Comparison of ENCODE assay signal across 8 cellular contexts in the genomic region with DNA sequence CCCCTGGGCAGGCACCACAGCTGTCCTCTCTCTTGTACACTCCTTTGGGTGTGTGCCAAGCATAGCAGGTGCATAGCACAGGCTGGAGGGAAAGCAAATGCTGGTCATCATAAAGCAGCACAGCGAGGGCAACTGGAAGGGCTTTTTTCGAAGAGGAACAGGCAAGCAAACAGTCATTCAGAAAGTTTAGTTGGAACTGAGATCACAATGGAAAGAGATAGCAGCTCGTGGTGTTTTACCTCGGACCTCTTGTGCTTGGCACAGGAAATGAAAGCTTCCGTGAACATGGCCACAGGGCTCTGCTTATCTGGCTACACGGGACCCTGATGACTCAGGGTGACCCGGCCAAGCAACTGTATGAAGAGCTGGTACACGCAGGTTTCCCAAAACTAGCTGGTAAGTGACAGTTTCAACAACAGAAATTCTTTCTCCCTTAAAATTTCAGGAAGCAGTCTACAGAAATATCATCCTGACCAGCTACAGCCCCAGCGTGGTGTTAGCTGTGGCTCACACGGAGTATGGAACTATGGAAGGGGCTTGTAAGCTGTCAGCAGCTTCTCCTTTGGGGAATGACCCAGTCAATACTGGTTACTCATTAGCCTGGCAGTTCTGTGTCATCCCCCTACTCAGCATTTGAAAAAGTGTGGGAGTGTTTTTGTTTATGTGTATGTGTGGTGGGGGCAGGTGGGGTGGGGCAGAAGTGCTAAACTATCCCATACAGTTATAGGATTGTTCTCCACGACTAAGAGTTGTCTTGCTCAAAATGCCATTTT. TPM values are rescaled to one million over a fixed set of nuclear protein-coding genes. Genes with fewer than 3 reads are reported as not detected.
DNase-seq lines count a peak whose midpoint lies in the region; ATAC-seq and TF ChIP-seq lines count a peak whose summit lies in the region.

No MANE protein-coding gene starts in this region.

- peak overlapping the region in 2 of 4 donors; percentile 27 to 45 for H3K4me3 ChIP-seq in esophagus squamous epithelium
- H3K4me3 ChIP-seq in smooth muscle cell, result peak overlapping the region; percentile 9
- H3K4me3 ChIP-seq in WERI-Rb-1 (ENCODE audit: low read depth, low read length), result no peak overlapping the region

- H3K9me3 ChIP-seq in esophagus squamous epithelium, result no peaks in the 10 kb centered on the region
- H3K9me3 ChIP-seq in smooth muscle cell (replicated peaks; ENCODE audit: low read depth), result no peaks in the 10 kb centered on the region
- no peaks in the 10 kb centered on the region for H3K9me3 ChIP-seq in WERI-Rb-1 (ENCODE audit: severe bottlenecking)

- no peaks in the 10 kb centered on the region for H3K27me3 ChIP-seq in esophagus squamous epithelium
- H3K27me3 ChIP-seq in smooth muscle cell (ENCODE audit: low read depth), result no peaks in the 10 kb centered on the region
- H3K27me3 ChIP-seq in WERI-Rb-1 (ENCODE audit: insufficient read depth, low read depth, severe bottlenecking), result no peaks in the 10 kb centered on the region

- H3K27ac ChIP-seq in esophagus squamous epithelium (peak overlapping the region in 3 of 4 donors; percentile 8 to 74 (median 73)), smooth muscle cell (ENCODE audit: low read depth) (no peak overlapping the region), WERI-Rb-1 (no peak overlapping the region)

- H2AFZ ChIP-seq in smooth muscle cell (ENCODE audit: low read depth), result no peak overlapping the region

- no peak for TF ChIP-seq POLR2A in esophagus squamous epithelium (IDR thresholded peaks at IDR 0.05)

- no peaks in the 10 kb centered on the region for H3F3A ChIP-seq in smooth muscle cell (ENCODE audit: low read depth)

- peak; percentile 17 for DNase-seq in activated gamma-delta T cell treated with Interleukin-2 at 50 U/mL for 16 hours
- no peak for DNase-seq in activated gamma-delta T cell (lab: John Stamatoyannopoulos, UW)
- peak; percentile 77 for DNase-seq in NCI-H146 (lab: John Stamatoyannopoulos, UW)
- DNase-seq in activated CD4-positive, alpha-beta T cell treated with anti-CD3 and anti-CD28 coated beads for 48 hours, result peak; percentile 80
- no peak for DNase-seq in esophagus squamous epithelium (lab: John Stamatoyannopoulos, UW)
- no peak for DNase-seq in smooth muscle cell (lab: John Stamatoyannopoulos, UW; ENCODE audit: unreplicated experiment)
- DNase-seq in WERI-Rb-1, result no peak

- H3K36me3 ChIP-seq in esophagus squamous epithelium (peaks cover 0 to 17% (median 0%) of the 10 kb centered on the region in 3 donors), smooth muscle cell (ENCODE audit: low read depth) (no peaks in the 10 kb centered on the region), WERI-Rb-1 (no peaks in the 10 kb centered on the region)

- no peak for TF ChIP-seq CTCF in esophagus squamous epithelium (IDR thresholded peaks at IDR 0.05)
- no peak for TF ChIP-seq CTCF in smooth muscle cell (IDR thresholded peaks at IDR 0.05; ENCODE audit: borderline replicate concordance, insufficient read depth, poor library complexity, severe bottlenecking)
- TF ChIP-seq CTCF in WERI-Rb-1 (IDR thresholded peaks at IDR 0.05; ENCODE audit: low read depth, low read length), result no peak

- 26 to 50% methylated on average over 10 to 11 of the region's 11 CpGs for WGBS in esophagus squamous epithelium, 2 donors
- 37% methylated on average over 11 of the region's 11 CpGs for WGBS in smooth muscle cell (ENCODE audit: low lambda C conversion rate)

- H3K9ac ChIP-seq in smooth muscle cell (ENCODE audit: low read depth), result no peak overlapping the region

- peaks cover 0 to 18% (median 0%) of the 10 kb centered on the region in 3 donors for H3K4me1 ChIP-seq in esophagus squamous epithelium
- peaks cover 13% of the 10 kb centered on the region for H3K4me1 ChIP-seq in smooth muscle cell (ENCODE audit: low read depth)

- intact Hi-C loops in esophagus squamous epithelium (cut with DNase I), result no loop called here

- H4K20me1 ChIP-seq in smooth muscle cell (ENCODE audit: low read depth), result no peaks in the 10 kb centered on the region

- peak overlapping the region; percentile 25 for H3K4me2 ChIP-seq in smooth muscle cell

- no peaks in the 10 kb centered on the region for H3K79me2 ChIP-seq in smooth muscle cell (ENCODE audit: low read depth)

- ATAC-seq in HG02943 (IDR thresholded peaks at IDR 0.05; ENCODE audit: low read depth, unreplicated experiment), result peak; percentile 91

RNA-seq across cellular contexts. Expression of gene POC5, which starts 48.1 kb away (rescaled TPM):
- 10 to 100 TPM in 2 of 4 donors, 1 to 10 TPM in 2; 1.9 to 16.9 (median 9.3) TPM for total RNA-seq in esophagus squamous epithelium
- total RNA-seq in smooth muscle cell, result 15.4 and 19.1 TPM in 2 replicates
- 4.8 and 5.7 TPM in 2 replicates for polyA plus RNA-seq in smooth muscle cell

RNA-seq across cellular contexts. Expression of gene ANKDD1B, which starts 57.9 kb away (rescaled TPM):
- under 1 TPM in 2 of 4 donors, not detected in 2; 0.19 to 0.95 TPM for total RNA-seq in esophagus squamous epithelium
- 0.18 and 0.31 TPM in 2 replicates for total RNA-seq in smooth muscle cell
- 0.47 TPM in 1 of 2 replicates, not detected in the other for polyA plus RNA-seq in smooth muscle cell

Comparison
In these comparisons a context has a peak if more than half of its experiments do, and no peak if none do; other contexts are left out.
1. DNase-seq: peak in activated gamma-delta T cell treated with Interleukin-2 at 50 U/mL for 16 hours (single experiment), NCI-H146 (single experiment) and activated CD4-positive, alpha-beta T cell treated with anti-CD3 and anti-CD28 coated beads for 48 hours (single experiment); none in activated gamma-delta T cell (single experiment), esophagus squamous epithelium (single experiment), smooth muscle cell (single experiment) and WERI-Rb-1 (single experiment).
2. H3K27ac ChIP-seq: peak in esophagus squamous epithelium (3 of 4); none in smooth muscle cell (single experiment) and WERI-Rb-1 (single experiment).